Comparison of ENCODE assay signal across 14 cellular contexts in the genomic region with DNA sequence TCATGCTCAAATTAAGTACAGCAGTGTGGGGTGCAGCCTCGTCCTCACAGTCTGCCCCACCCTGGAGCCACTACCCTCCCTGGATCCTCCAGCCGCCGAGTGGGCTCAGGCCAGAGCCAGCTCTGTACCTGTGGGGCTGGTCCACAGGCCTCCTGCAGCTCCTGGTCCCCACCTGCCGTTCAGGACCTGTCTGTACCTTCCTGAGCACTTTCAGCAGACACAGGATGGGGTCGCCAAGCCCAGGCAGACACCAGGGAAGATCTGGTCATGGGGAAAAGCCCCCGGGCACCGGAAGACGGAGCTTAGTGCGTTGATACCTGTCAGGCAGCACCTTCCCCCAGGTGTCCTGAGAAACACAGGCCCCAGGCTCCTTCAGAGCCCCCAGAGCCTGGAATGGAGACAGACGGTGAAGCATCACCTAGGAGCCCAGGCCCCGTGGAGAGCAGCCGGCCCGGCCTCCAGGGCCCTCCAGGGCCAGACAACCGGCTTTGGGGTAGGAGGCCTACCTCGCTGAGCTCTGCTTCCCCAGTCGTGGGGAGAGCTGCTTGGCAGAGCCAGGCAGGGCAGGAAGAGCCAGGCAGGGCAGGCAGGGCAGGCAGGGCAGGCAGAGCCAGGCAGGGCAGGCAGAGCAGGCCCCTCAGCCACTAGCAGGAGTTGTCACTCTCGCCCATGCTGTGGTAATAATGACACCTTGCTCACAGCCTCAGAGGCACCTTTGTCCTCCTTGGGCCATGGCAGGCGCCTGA. TPM values are rescaled to one million over a fixed set of nuclear protein-coding genes. Genes with fewer than 3 reads are reported as not detected.
DNase-seq lines count a peak whose midpoint lies in the region; ATAC-seq and TF ChIP-seq lines count a peak whose summit lies in the region.
"Had no signal": no experiment of that assay in that cellular context is flagged by ENCODE, and none has a peak within 500 bp of the region (broad histone marks: within the 10 kb centered on the region; RNA-seq: fewer than 3 reads in every experiment).

No MANE protein-coding gene starts in this region.

- H3F3A ChIP-seq in neural progenitor cell (ENCODE audit: low read depth): no peaks in the 10 kb centered on the region

- H3K27ac ChIP-seq in heart right ventricle (peak overlapping the region in 9 of 10 donors; percentile 13 to 92 (median 56)), coronary artery (peak overlapping the region; percentile 74 to 86), neural progenitor cell (no peak overlapping the region)

- H3K27ac Mint-ChIP-seq in neural progenitor cell: no peak overlapping the region
- H3K27ac Mint-ChIP-seq: activated CD4-positive, alpha-beta T cell treated with anti-CD3 and anti-CD28 coated beads for 36 hours; activated naive CD8-positive, alpha-beta T cell had no signal

- in situ Hi-C loops in ACHN (cut with HindIII; ENCODE audit: low pct_ligation_motif_present, low pct_unique_long_range_greater_than_20kb, low sequenced_read_pairs): no loop called here

- 84 to 86% methylated on average over 18 of the region's 18 CpGs for WGBS in heart right ventricle, 2 donors

- H3K4me3 ChIP-seq in heart right ventricle: no peak overlapping the region
- no peak overlapping the region for H3K4me3 ChIP-seq in coronary artery
- H3K4me3 ChIP-seq in neural progenitor cell: no peak overlapping the region

- H3K27me3 ChIP-seq in heart right ventricle: no peaks in the 10 kb centered on the region
- H3K27me3 ChIP-seq in neural progenitor cell: no peaks in the 10 kb centered on the region

- H3K79me2 ChIP-seq in neural progenitor cell (ENCODE audit: low read depth): no peaks in the 10 kb centered on the region

- H3K4me1 ChIP-seq in heart right ventricle (peaks cover 18 to 57% (median 37%) of the 10 kb centered on the region in 9 donors), neural progenitor cell (no peaks in the 10 kb centered on the region)

- H3K4me2 ChIP-seq in neural progenitor cell: no peak overlapping the region

- ATAC-seq in heart right ventricle: no peak
- no peak for ATAC-seq in Right ventricle myocardium inferior
- ATAC-seq in GM18861 (IDR thresholded peaks at IDR 0.05; ENCODE audit: unreplicated experiment): no peak
- ATAC-seq: activated CD4-positive, alpha-beta T cell treated with anti-CD3 and anti-CD28 coated beads for 36 hours had no signal

- intact Hi-C loops in heart right ventricle (cut with DNase I) (loop anchor here in 3 of 10 donors (5.0 kb wide), 3 partner anchors 66 to 91 kb away; a partner anchor contains a TSS), Right ventricle myocardium inferior (cut with DNase I) (no loop called here)

- no peak overlapping the region for H2AFZ ChIP-seq in neural progenitor cell (replicated peaks)

- no peaks in the 10 kb centered on the region for H3K36me3 Mint-ChIP-seq in neural progenitor cell
- H3K36me3 Mint-ChIP-seq: activated naive CD8-positive, alpha-beta T cell had no signal

- no peaks in the 10 kb centered on the region for H4K20me1 ChIP-seq in neural progenitor cell (ENCODE audit: low read depth)

- no peaks in the 10 kb centered on the region for H3K36me3 ChIP-seq in heart right ventricle
- no peaks in the 10 kb centered on the region for H3K36me3 ChIP-seq in neural progenitor cell

- H3K27me3 Mint-ChIP-seq in neural progenitor cell (ENCODE audit: insufficient read depth, low read depth): peaks cover 3% of the 10 kb centered on the region
- H3K27me3 Mint-ChIP-seq: activated CD4-positive, alpha-beta T cell treated with anti-CD3 and anti-CD28 coated beads for 36 hours; activated naive CD8-positive, alpha-beta T cell had no signal

- H3K9ac ChIP-seq in neural progenitor cell: peak overlapping the region; percentile 20

- H3K4me3 Mint-ChIP-seq in neural progenitor cell: no peak overlapping the region
- H3K4me3 Mint-ChIP-seq: activated CD4-positive, alpha-beta T cell treated with anti-CD3 and anti-CD28 coated beads for 36 hours; activated naive CD8-positive, alpha-beta T cell had no signal

- TF ChIP-seq CTCF in heart right ventricle (IDR thresholded peaks at IDR 0.05) (no peak), coronary artery (IDR thresholded peaks at IDR 0.05) (no peak), neural progenitor cell (IDR thresholded peaks at IDR 0.05) (no peak)

- H3K9me3 ChIP-seq in heart right ventricle (no peaks in the 10 kb centered on the region), neural progenitor cell (ENCODE audit: low read depth) (no peaks in the 10 kb centered on the region)

- peaks cover 3% of the 10 kb centered on the region for H3K4me1 Mint-ChIP-seq in neural progenitor cell

- H3K9me3 Mint-ChIP-seq in neural progenitor cell: no peaks in the 10 kb centered on the region

- DNase-seq in heart right ventricle (no peak), Right ventricle myocardium inferior (ENCODE audit: missing footprints) (no peak), coronary artery (ENCODE audit: low spot score) (no peak), neural progenitor cell (ENCODE audit: low spot score) (no peak), ACHN (no peak), NCI-H1436 treated with DMSO at 0.1 percent for 48 hours (lab: John Stamatoyannopoulos, UW) (no peak), superior temporal gyrus (ENCODE audit: extremely low spot score) (no peak)
- DNase-seq: activated CD4-positive, alpha-beta T cell treated with anti-CD3 and anti-CD28 coated beads for 36 hours; activated T-cell treated with anti-CD3 and anti-CD28 coated beads for 4 hours; cerebellar nuclear complex; NCI-H187 treated with DMSO at 0.1 percent for 48 hours; NCI-H526 treated with DMSO at 0.1 percent for 48 hours had no signal

RNA-seq across cellular contexts. Expression of a gene that starts 9.8 kb away (rescaled TPM):
- 10 to 100 TPM; 16.0 to 26.9 (median 23.3) TPM for total RNA-seq in heart right ventricle
- 10 to 100 TPM in 1 of 2 donors, 1 to 10 TPM in 1; 2.3 to 47.5 TPM for polyA plus RNA-seq in heart right ventricle
- 15.0 TPM for total RNA-seq in Right ventricle myocardium inferior
- total RNA-seq in neural progenitor cell (ENCODE audit: low replicate concordance): 0.19 TPM in 1 of 2 replicates, not detected in the other

RNA-seq across cellular contexts. Expression of a gene that starts 9.9 kb away (rescaled TPM):
- 10 to 100 TPM; 15.1 to 56.2 (median 31.1) TPM for total RNA-seq in heart right ventricle
- polyA plus RNA-seq in heart right ventricle: 10 to 100 TPM in 1 of 2 donors, 1 to 10 TPM in 1; 2.6 to 73.4 TPM
- total RNA-seq in Right ventricle myocardium inferior: 47.1 TPM
- total RNA-seq in neural progenitor cell (ENCODE audit: low replicate concordance): 0.19 TPM in 1 of 2 replicates, not detected in the other

RNA-seq across cellular contexts. Expression of a gene that starts 41.2 kb away (rescaled TPM):
- total RNA-seq in heart right ventricle: 1 to 10 TPM in 1 of 10 donors, under 1 TPM in 5, not detected in 4; 0.15 to 2.7 (median 0.29) TPM
- under 1 TPM; 0.16 to 0.22 TPM for polyA plus RNA-seq in heart right ventricle
- total RNA-seq in Right ventricle myocardium inferior: 0.24 TPM
- 2.2 TPM in 1 of 2 replicates, not detected in the other for total RNA-seq in neural progenitor cell (ENCODE audit: low replicate concordance)

Comparison
In these comparisons a context has a peak if more than half of its experiments do, and no peak if none do; other contexts are left out.
1. RNA of a gene that starts 9.8 kb away (total RNA-seq): 16.0 to 26.9 TPM in heart right ventricle and 15.0 TPM in Right ventricle myocardium inferior (single experiment); 0.19 TPM in neural progenitor cell; every median in the first group is over 10 times any median in the second.
2. RNA of a gene that starts 9.9 kb away (total RNA-seq): 47.1 TPM in Right ventricle myocardium inferior (single experiment) and 15.1 to 56.2 TPM in heart right ventricle; 0.19 TPM in neural progenitor cell; every median in the first group is over 10 times any median in the second.